11 cellular contexts compared by ENCODE assay signal in genomic region chr3:58383476-58383875, GRCh38. TPM values are rescaled to one million over a fixed set of nuclear protein-coding genes. Genes with fewer than 3 reads are reported as not detected.
DNase-seq lines count a peak whose midpoint lies in the region; ATAC-seq and TF ChIP-seq lines count a peak whose summit lies in the region.
"Had no signal": no experiment of that assay in that cellular context is flagged by ENCODE, and none has a peak within 500 bp of the region (broad histone marks: within the 10 kb centered on the region; RNA-seq: fewer than 3 reads in every experiment).

No MANE protein-coding gene starts in this region.

- H3K4me1 Mint-ChIP-seq in activated CD4-positive, alpha-beta T cell treated with anti-CD3 and anti-CD28 coated beads for 36 hours = no peaks in the 10 kb centered on the region

- POLR2A ChIA-PET in activated CD4-positive, alpha-beta T cell treated with anti-CD3 and anti-CD28 coated beads for 36 hours (lab: Charles Lee) = no interaction called here

- no peak overlapping the region for H3K4me3 Mint-ChIP-seq in activated CD4-positive, alpha-beta T cell treated with anti-CD3 and anti-CD28 coated beads for 36 hours

- CTCF ChIA-PET in activated CD4-positive, alpha-beta T cell treated with anti-CD3 and anti-CD28 coated beads for 36 hours (lab: Charles Lee) = no interaction called here

- intact Hi-C loops in adrenal gland (cut with DNase I) = loop anchor here in 1 of 2 donors (10.0 kb wide), 1 partner anchor 49 kb away; the partner anchor contains the start of gene PXK
- intact Hi-C loops in activated CD4-positive, alpha-beta T cell treated with anti-CD3 and anti-CD28 coated beads for 36 hours (cut with DNase I, micrococcal nuclease) = no loop called here

- peaks cover 8 to 29% of the 10 kb centered on the region in 2 donors for H3K4me1 ChIP-seq in adrenal gland (replicated peaks in 1 of 2)
- H3K4me1 ChIP-seq: ascending aorta had no signal

- no peaks in the 10 kb centered on the region for H3K27me3 Mint-ChIP-seq in activated CD4-positive, alpha-beta T cell treated with anti-CD3 and anti-CD28 coated beads for 36 hours

- H3K9me3 Mint-ChIP-seq in activated CD4-positive, alpha-beta T cell treated with anti-CD3 and anti-CD28 coated beads for 36 hours (ENCODE audit: low read depth) = no peaks in the 10 kb centered on the region

- H3K9me3 ChIP-seq in adrenal gland (replicated peaks in 1 of 3) = no peaks in the 10 kb centered on the region
- H3K9me3 ChIP-seq: ascending aorta had no signal

- 82 to 90% (median 85%) methylated on average over 2 of the region's 2 CpGs for WGBS in adrenal gland, 4 donors

- DNase-seq in HCEC 1CT (peak; percentile 33), adrenal gland (no peak), fibroblast of pulmonary artery (ENCODE audit: low read depth) (peak; percentile 49), stromal cell of bone marrow (ENCODE audit: low read depth) (peak; percentile 46), H7 (no peak), germinal center (ENCODE audit: low spot score) (no peak)
- no peak for DNase-seq in activated CD4-positive, alpha-beta T cell treated with anti-CD3 and anti-CD28 coated beads for 36 hours
- DNase-seq: glutamatergic neuron, NCI-H82 had no signal

- H3K27me3 ChIP-seq in adrenal gland = no peaks in the 10 kb centered on the region
- no peaks in the 10 kb centered on the region for H3K27me3 ChIP-seq in H7 (ENCODE audit: control insufficient read depth, insufficient read depth, low read length)
- H3K27me3 ChIP-seq: ascending aorta had no signal

- no peak for TF ChIP-seq POLR2A in adrenal gland (IDR thresholded peaks at IDR 0.05)

- TF ChIP-seq CTCF in adrenal gland (IDR thresholded peaks at IDR 0.05) (peak in 1 of 6 experiments; percentile 4), fibroblast of pulmonary artery (IDR thresholded peaks at IDR 0.05; ENCODE audit: low read length, missing control alignments) (no peak)

- ATAC-seq in activated CD4-positive, alpha-beta T cell treated with anti-CD3 and anti-CD28 coated beads for 36 hours = no peak
- no peak for ATAC-seq in GM19324 (IDR thresholded peaks at IDR 0.05; ENCODE audit: low FRiP score, unreplicated experiment)

- H3K27ac ChIP-seq in adrenal gland = peak overlapping the region in 3 of 5 donors; percentile 2 to 39 (median 15)

- H3K4me3 ChIP-seq in adrenal gland (no peak overlapping the region), fibroblast of pulmonary artery (replicated peaks; ENCODE audit: low read depth, low read length) (no peak overlapping the region), H7 (ENCODE audit: insufficient read depth, low read depth, low read length) (no peak overlapping the region)
- H3K4me3 ChIP-seq: ascending aorta had no signal

- H3K36me3 Mint-ChIP-seq in activated CD4-positive, alpha-beta T cell treated with anti-CD3 and anti-CD28 coated beads for 36 hours (ENCODE audit: low read depth) = peaks cover 12% of the 10 kb centered on the region

- no peak overlapping the region for H3K27ac Mint-ChIP-seq in activated CD4-positive, alpha-beta T cell treated with anti-CD3 and anti-CD28 coated beads for 36 hours

- no peaks in the 10 kb centered on the region for H3K36me3 ChIP-seq in adrenal gland (replicated peaks in 1 of 2)
- H3K36me3 ChIP-seq in H7 (replicated peaks; ENCODE audit: control insufficient read depth, insufficient read depth, low read length) = no peaks in the 10 kb centered on the region

RNA-seq across cellular contexts. Expression of gene PDHB, which starts 50.2 kb away (rescaled TPM):
- total RNA-seq in adrenal gland = 100 to 1,000 TPM in 4 of 8 donors, 10 to 100 TPM in 4; 84.2 to 155 (median 102) TPM
- 100 to 1,000 TPM in 1 of 3 donors, 10 to 100 TPM in 2; 59.2 to 198 (median 84.8) TPM for polyA plus RNA-seq in adrenal gland
- 10 to 100 TPM; 42.7 to 50.7 TPM for total RNA-seq in activated CD4-positive, alpha-beta T cell treated with anti-CD3 and anti-CD28 coated beads for 36 hours
- total RNA-seq in H7 (2014; rRNA removed; shearing (Covaris generic)) = 206 and 219 TPM in 2 replicates

RNA-seq across cellular contexts. Expression of gene PXK, which starts 50.8 kb away (rescaled TPM):
- total RNA-seq in adrenal gland = 10 to 100 TPM; 19.7 to 35.8 (median 27.6) TPM
- polyA plus RNA-seq in adrenal gland = 10 to 100 TPM in 1 of 3 donors, 1 to 10 TPM in 2; 5.6 to 40.5 (median 7.6) TPM
- 10 to 100 TPM; 35.2 to 50.7 TPM for total RNA-seq in activated CD4-positive, alpha-beta T cell treated with anti-CD3 and anti-CD28 coated beads for 36 hours
- 12.9 and 14.0 TPM in 2 replicates for total RNA-seq in H7 (2014; rRNA removed; shearing (Covaris generic))

Comparison
In these comparisons a context has a peak if more than half of its experiments do, and no peak if none do; other contexts are left out.
1. DNase-seq: peak in HCEC 1CT (single experiment), fibroblast of pulmonary artery (single experiment) and stromal cell of bone marrow (single experiment); none in adrenal gland (0 of 7), activated CD4-positive, alpha-beta T cell treated with anti-CD3 and anti-CD28 coated beads for 36 hours (single experiment), H7 (single experiment) and germinal center (single experiment).